In genomic region chr4:113975578-113975977, GRCh38 we compare ENCODE assay signal across 18 cellular contexts. TPM values are rescaled to one million over a fixed set of nuclear protein-coding genes. Genes with fewer than 3 reads are reported as not detected.
DNase-seq lines count a peak whose midpoint lies in the region; ATAC-seq and TF ChIP-seq lines count a peak whose summit lies in the region.
"Had no signal": no experiment of that assay in that cellular context is flagged by ENCODE, and none has a peak within 500 bp of the region (broad histone marks: within the 10 kb centered on the region; RNA-seq: fewer than 3 reads in every experiment).

No MANE protein-coding gene starts in this region.

- TF ChIP-seq POLR2A in esophagus muscularis mucosa (IDR thresholded peaks at IDR 0.05; ENCODE audit: low read depth): no peak

- H3K27ac Mint-ChIP-seq in osteocyte (ENCODE audit: unreplicated experiment): peak overlapping the region; percentile 98
- no peak overlapping the region for H3K27ac Mint-ChIP-seq in stimulated activated memory B cell treated with anti-CD40 and anti-IgM and Interleukin-4, amounts not matched to agents 10 μg/mL and 1 μg/mL and 100 μg/mL, for 72 hours
- H3K27ac Mint-ChIP-seq: nephron progenitor cell, WTC11 had no signal

- TF ChIP-seq CTCF in BJ (IDR thresholded peaks at IDR 0.05; ENCODE audit: insufficient read depth, low read depth, low read length) (no peak), esophagus muscularis mucosa (IDR thresholded peaks at IDR 0.05) (no peak), osteocyte (IDR thresholded peaks at IDR 0.05) (no peak)

- 76% methylated on average over 2 of the region's 2 CpGs for WGBS in esophagus muscularis mucosa

- TF ChIP-seq EP300 in esophagus muscularis mucosa (IDR thresholded peaks at IDR 0.05): no peak

- POLR2A ChIA-PET in BJ (lab: Charles Lee): no interaction called here

- intact Hi-C loops in esophagus muscularis mucosa (cut with DNase I): loop anchor here (10.0 kb wide), 3 partner anchors 211 to 571 kb away; partner anchors contain the start of gene CAMK2D
- intact Hi-C loops in posterior cingulate gyrus (cut with DNase I): no loop called here

- H3K4me3 ChIP-seq in BJ (ENCODE audit: low read depth, low read length) (peak overlapping the region; percentile 77), adipocyte (ENCODE audit: low read length) (peak overlapping the region; percentile 94), esophagus muscularis mucosa (peak overlapping the region; percentile 68 to 72 (median 70))
- H3K4me3 ChIP-seq: cardiac muscle cell had no signal

- H3K27me3 ChIP-seq in BJ (ENCODE audit: control insufficient read depth, insufficient read depth, low read length): no peaks in the 10 kb centered on the region
- H3K27me3 ChIP-seq in adipocyte (replicated peaks; ENCODE audit: control insufficient read depth, insufficient read depth, low read length): no peaks in the 10 kb centered on the region
- no peaks in the 10 kb centered on the region for H3K27me3 ChIP-seq in esophagus muscularis mucosa
- H3K27me3 ChIP-seq: BE2C had no signal

- H3K27ac ChIP-seq in esophagus muscularis mucosa (replicated peaks in 1 of 4): peak overlapping the region in 2 of 4 donors; percentile 7 to 29
- H3K27ac ChIP-seq: cardiac muscle cell, KMS-11 had no signal

- H3K4me3 Mint-ChIP-seq in osteocyte (ENCODE audit: unreplicated experiment): peak overlapping the region; percentile 93
- H3K4me3 Mint-ChIP-seq in stimulated activated memory B cell treated with anti-CD40 and anti-IgM and Interleukin-4, amounts not matched to agents 10 μg/mL and 1 μg/mL and 100 μg/mL, for 72 hours: no peak overlapping the region
- H3K4me3 Mint-ChIP-seq: nephron progenitor cell, WTC11 had no signal

- H3K9me3 ChIP-seq in adipocyte (ENCODE audit: control insufficient read depth, low read length) (peaks cover 8% of the 10 kb centered on the region), esophagus muscularis mucosa (peaks cover 0 to 8% (median 0%) of the 10 kb centered on the region in 4 donors)
- H3K9me3 ChIP-seq: BE2C had no signal

- peaks cover 48% of the 10 kb centered on the region for H3K4me1 Mint-ChIP-seq in osteocyte (ENCODE audit: unreplicated experiment)
- peaks cover 16% of the 10 kb centered on the region for H3K4me1 Mint-ChIP-seq in stimulated activated memory B cell treated with anti-CD40 and anti-IgM and Interleukin-4, amounts not matched to agents 10 μg/mL and 1 μg/mL and 100 μg/mL, for 72 hours

- peak overlapping the region; percentile 87 for H3K9ac ChIP-seq in adipocyte (ENCODE audit: low read length)
- H3K9ac ChIP-seq: KMS-11 had no signal

- H3K4me1 ChIP-seq in adipocyte (ENCODE audit: control insufficient read depth, insufficient read depth, low read length) (peaks cover 44% of the 10 kb centered on the region), esophagus muscularis mucosa (peaks cover 0 to 18% (median 16%) of the 10 kb centered on the region in 4 donors)

- DNase-seq in BJ (ENCODE audit: low read depth) (no peak), adipocyte (ENCODE audit: low read depth) (no peak), esophagus muscularis mucosa (ENCODE audit: extremely low spot score) (no peak), osteocyte (ENCODE audit: extremely low spot score, unreplicated experiment) (no peak), posterior cingulate gyrus (no peak), NCI-H2081 (lab: John Stamatoyannopoulos, UW) (no peak), NCI-H524 treated with DMSO at 0.1 percent for 48 hours (lab: John Stamatoyannopoulos, UW) (no peak)
- DNase-seq: BE2C; NCI-H146; NCI-H446 treated with DMSO at 0.1 percent for 48 hours; nephron progenitor cell; OCI-M1; right cardiac atrium; stimulated activated naive CD4-positive, alpha-beta T cell treated with Interleukin-2 at 50 U/mL for 16 hours had no signal

- H3K36me3 Mint-ChIP-seq in osteocyte (ENCODE audit: unreplicated experiment): peaks cover 28% of the 10 kb centered on the region
- peaks cover 6% of the 10 kb centered on the region for H3K36me3 Mint-ChIP-seq in stimulated activated memory B cell treated with anti-CD40 and anti-IgM and Interleukin-4, amounts not matched to agents 10 μg/mL and 1 μg/mL and 100 μg/mL, for 72 hours
- H3K36me3 Mint-ChIP-seq: WTC11 had no signal

- ATAC-seq in stimulated activated memory B cell treated with anti-CD40 and anti-IgM and Interleukin-4, amounts not matched to agents 10 μg/mL and 1 μg/mL and 100 μg/mL, for 72 hours: no peak
- ATAC-seq: right cardiac atrium, WTC11 had no signal

- H3K27me3 Mint-ChIP-seq in osteocyte (ENCODE audit: unreplicated experiment): no peaks in the 10 kb centered on the region
- peaks cover 57% of the 10 kb centered on the region for H3K27me3 Mint-ChIP-seq in stimulated activated memory B cell treated with anti-CD40 and anti-IgM and Interleukin-4, amounts not matched to agents 10 μg/mL and 1 μg/mL and 100 μg/mL, for 72 hours

- CTCF ChIA-PET in BJ (lab: Yijun Ruan, JAX): no interaction called here

- peaks cover 22% of the 10 kb centered on the region for H3K9me3 Mint-ChIP-seq in osteocyte (ENCODE audit: unreplicated experiment)
- H3K9me3 Mint-ChIP-seq in stimulated activated memory B cell treated with anti-CD40 and anti-IgM and Interleukin-4, amounts not matched to agents 10 μg/mL and 1 μg/mL and 100 μg/mL, for 72 hours: peaks cover 10% of the 10 kb centered on the region

- H3K36me3 ChIP-seq in BJ (ENCODE audit: control insufficient read depth, insufficient read depth, low read length) (peaks cover under 1% of the 10 kb centered on the region; the same call in 1 of the 2 replicates), adipocyte (ENCODE audit: control insufficient read depth, insufficient read depth, low read length, severe bottlenecking) (no peaks in the 10 kb centered on the region), esophagus muscularis mucosa (no peaks in the 10 kb centered on the region)
- H3K36me3 ChIP-seq: BE2C, cardiac muscle cell had no signal

RNA-seq across cellular contexts. Expression of gene ARSJ, which starts 3.9 kb away (rescaled TPM):
- 18.4 and 24.9 TPM in 2 replicates for polyA plus RNA-seq in BJ (2011; rRNA removed)
- polyA minus RNA-seq in BJ (2011; rRNA and poly(A)+ RNA removed): 20.3 and 24.8 TPM in 2 replicates
- total RNA-seq in esophagus muscularis mucosa (10 to 100 TPM; 18.1 to 26.0 (median 21.2) TPM), osteocyte (61.7 and 63.3 TPM in 2 replicates)
- polyA plus RNA-seq: cardiac muscle cell had no signal
